ENCODE assay signal across 15 cellular contexts in the genomic region with DNA sequence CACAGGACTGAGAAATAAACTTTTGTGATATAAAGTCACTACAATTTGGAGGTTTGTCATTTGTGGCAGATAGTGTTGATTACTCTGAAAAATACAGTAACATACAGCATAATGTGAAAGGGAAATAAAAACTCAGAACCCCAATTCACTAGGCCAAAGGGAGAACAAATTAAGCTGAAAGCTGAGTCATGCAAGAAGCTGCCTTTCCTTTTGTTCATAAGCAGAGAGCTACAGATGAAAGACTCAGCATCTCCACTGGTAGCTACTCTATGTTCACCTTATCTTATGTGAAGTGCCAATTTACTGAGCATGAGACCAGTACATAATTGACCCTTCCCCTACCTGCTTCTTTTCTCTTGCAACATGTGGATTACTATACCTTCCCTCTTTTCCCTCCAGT. TPM values are rescaled to one million over a fixed set of nuclear protein-coding genes. Genes with fewer than 3 reads are reported as not detected.
DNase-seq lines count a peak whose midpoint lies in the region; ATAC-seq, FAIRE-seq and TF ChIP-seq lines count a peak whose summit lies in the region.
"Had no signal": no experiment of that assay in that cellular context is flagged by ENCODE, and none has a peak within 500 bp of the region (broad histone marks: within the 10 kb centered on the region; RNA-seq: fewer than 3 reads in every experiment).

No MANE protein-coding gene starts in this region.

- H3K36me3 ChIP-seq in K562 (ENCODE audit: control insufficient read depth, insufficient read depth, low read length): no peaks in the 10 kb centered on the region

- no peak for TF ChIP-seq EP300 in K562 (IDR thresholded peaks at IDR 0.05; ENCODE audit: low read length)

- H3K27ac ChIP-seq in K562 (ENCODE audit: extremely low read depth, low read depth, low read length): no peak overlapping the region
- H3K27ac ChIP-seq: HL-60 had no signal

- TF ChIP-seq POLR2A in K562 (conservative IDR thresholded peaks at IDR 0.05): no peak

- BruUV-seq in K562 (replicated peaks; lab: Mats Ljungman, UMichigan): no TSS peak

- H4K20me1 ChIP-seq in K562 (replicated peaks; ENCODE audit: control insufficient read depth, insufficient read depth, low read length): no peaks in the 10 kb centered on the region

- in situ Hi-C loops in K562 (cut with MboI): no loop called here

- H3K27me3 ChIP-seq in K562 (ENCODE audit: control insufficient read depth in 2 of 2, insufficient read depth in 2 of 2, low read length in 2 of 2): no peaks in the 10 kb centered on the region

- no peaks in the 10 kb centered on the region for H3K9me1 ChIP-seq in K562 (ENCODE audit: control insufficient read depth, insufficient read depth, low read length)

- H3K4me1 ChIP-seq in K562 (replicated peaks in 1 of 2; ENCODE audit: control insufficient read depth in 2 of 2, insufficient read depth in 2 of 2, low read length in 2 of 2): peaks cover 0 to 7% of the 10 kb centered on the region in 2 experiments; a peak in 2 of 5 replicates

- H3K79me2 ChIP-seq in K562 (ENCODE audit: control insufficient read depth, insufficient read depth, low read length): no peaks in the 10 kb centered on the region

- no peak for TF ChIP-seq RAD21 in K562 (CRISPR knock-in tag; conservative IDR thresholded peaks at IDR 0.05 in 1 of 2, IDR thresholded peaks at IDR 0.05 in 1 of 2)

- H3K9me3 ChIP-seq in K562 (replicated peaks; ENCODE audit: control insufficient read depth, insufficient read depth, low read depth, low read length): no peaks in the 10 kb centered on the region; the same call in 1 of the 2 replicates

- no peak for FAIRE-seq in K562 (lab: Jason Lieb, UNC)
- FAIRE-seq: D721Med, islet of Langerhans had no signal

- intact Hi-C loops in K562 (cut with micrococcal nuclease): no loop called here

- POLR2A ChIA-PET in K562 (lab: Yijun Ruan, JAX): interaction anchor here (0.7 to 1.0 kb wide), 2 partner anchors 13 to 549 kb away, joined by 3 to 4 read pairs; no protein-coding TSS in a partner anchor

- no peak overlapping the region for H3K9ac ChIP-seq in K562 (ENCODE audit: insufficient read depth in 1 of 2, low read depth in 2 of 2, low read length in 2 of 2)

- ATAC-seq in K562: peak; percentile 32; the same call in 1 of the 3 replicates
- ATAC-seq in HG03196 (IDR thresholded peaks at IDR 0.05; ENCODE audit: unreplicated experiment): no peak
- ATAC-seq: activated CD8-positive, alpha-beta T cell treated with anti-CD3 and anti-CD28 coated beads for 36 hours; T-helper 17 cell had no signal

- no peak overlapping the region for H3K4me3 ChIP-seq in K562

- CTCF ChIA-PET in K562 (lab: Yijun Ruan, JAX; ENCODE audit: low intra/inter-chr PET ratio): no interaction called here

- H3K4me2 ChIP-seq in K562 (ENCODE audit: insufficient read depth, low read length): no peak overlapping the region

- DNase-seq in DMS53 (lab: John Stamatoyannopoulos, UW) (peak; percentile 20), DMS53 treated with DMSO at 0.1 percent for 48 hours (lab: John Stamatoyannopoulos, UW; ENCODE audit: unreplicated experiment) (no peak), LoVo (ENCODE audit: low spot score) (peak; percentile 42), K562 (ENCODE audit: extremely low read depth in 1 of 4, low spot score in 3 of 4) (no peak), myocyte (ENCODE audit: low read depth) (peak; percentile 14), NCI-H345 treated with DMSO at 0.1 percent for 48 hours (lab: John Stamatoyannopoulos, UW; ENCODE audit: unreplicated experiment) (no peak), HUDEP-2 (lab: John Stamatoyannopoulos, UW; ENCODE audit: unreplicated experiment in 76 of 76) (no peak)
- DNase-seq: 8988T; activated CD8-positive, alpha-beta T cell treated with anti-CD3 and anti-CD28 coated beads for 36 hours; stimulated activated CD4-positive, alpha-beta T cell treated with anti-CD3 and anti-CD28 coated beads, Interleukin-15, amount 100 ng/mL, for 24 hours; T-helper 17 cell had no signal

- H2AFZ ChIP-seq in K562 (ENCODE audit: low read depth, low read length): peak overlapping the region; percentile 80

- TF ChIP-seq CTCF in K562 (IDR thresholded peaks at IDR 0.05 in 2 of 3, conservative IDR thresholded peaks at IDR 0.05 in 1 of 3; ENCODE audit: insufficient read depth in 2 of 3, low read depth in 1 of 3, low read length in 3 of 3): no peak

TF ChIP-seq in K562, 482 proteins besides CTCF, POLR2A, EP300 and RAD21 (continues in another document):
- peak; percentile 14; the same call in 1 of the 2 replicates for TF ChIP-seq ATF3 (IDR thresholded peaks at IDR 0.05)
- no peak for TF ChIP-seq ATF3 (CRISPR knock-in tag; conservative IDR thresholded peaks at IDR 0.05)
- no peak for TF ChIP-seq CEBPG (CRISPR knock-in tag; IDR thresholded peaks at IDR 0.05)
- no peak for TF ChIP-seq CEBPG (tag; conservative IDR thresholded peaks at IDR 0.05 in 1 of 2, IDR thresholded peaks at IDR 0.05 in 1 of 2)
- TF ChIP-seq ZNF507 (tag; conservative IDR thresholded peaks at IDR 0.05): no peak
- no peak for TF ChIP-seq ILK (tag; IDR thresholded peaks at IDR 0.05; ENCODE audit: borderline replicate concordance, low read depth)
- no peak for TF ChIP-seq ZNF511 (CRISPR knock-in tag; IDR thresholded peaks at IDR 0.05)
- no peak for TF ChIP-seq TSC22D4 (tag; IDR thresholded peaks at IDR 0.05)
- TF ChIP-seq MYNN (IDR thresholded peaks at IDR 0.05): no peak
- TF ChIP-seq MYNN (CRISPR knock-in tag; IDR thresholded peaks at IDR 0.05): no peak
- TF ChIP-seq YBX1 (IDR thresholded peaks at IDR 0.05): no peak
- peak; percentile 87 for TF ChIP-seq MAFG (tag; conservative IDR thresholded peaks at IDR 0.05)
- no peak for TF ChIP-seq RCOR1 (IDR thresholded peaks at IDR 0.05; ENCODE audit: borderline replicate concordance in 1 of 2, low read depth in 2 of 2, low read length in 2 of 2)
- no peak for TF ChIP-seq RBM34 (IDR thresholded peaks at IDR 0.05; ENCODE audit: borderline replicate concordance, insufficient read depth, low read length)
- no peak for TF ChIP-seq TAL1 (IDR thresholded peaks at IDR 0.05)
- TF ChIP-seq MAFF (IDR thresholded peaks at IDR 0.05; ENCODE audit: low read length): peak; percentile 58; the same call in 1 of the 2 replicates
- TF ChIP-seq GABPA (tag; conservative IDR thresholded peaks at IDR 0.05; ENCODE audit: low read depth): no peak

RNA-seq across cellular contexts. Expression of gene SLTM, which starts 19.3 kb away (rescaled TPM):
- 135 and 417 TPM in 2 replicates for total RNA-seq in K562 (2011; cell fraction: chromatin; rRNA removed; ENCODE audit: low replicate concordance)
- total RNA-seq in K562 (2011; cell fraction: nucleolus; rRNA removed): 73.4 and 74.5 TPM in 2 replicates
- 136 and 183 TPM in 2 replicates for total RNA-seq in K562 (2011; cell fraction: nucleoplasm; rRNA removed)
- 113 and 118 TPM in 2 replicates for total RNA-seq in K562 (2014; rRNA removed)
- total RNA-seq in K562 (2014; rRNA removed; fragmentation: Illumina TruSeq; extraction: Trizol): 136 TPM in 2 replicates
- 154 and 163 TPM in 2 replicates for total RNA-seq in K562 (2015; rRNA removed; fragmentation: Illumina TruSeq; extraction: Trizol)
- 72.1 and 76.5 TPM in 2 replicates for total RNA-seq in K562 (2021)
- 38.6 and 39.5 TPM in 2 replicates for polyA plus RNA-seq in K562 (2011; rRNA removed)
- 11.6 and 18.9 TPM in 2 replicates for polyA plus RNA-seq in K562 (2011; cell fraction: cytosol; rRNA removed)
- 114 and 120 TPM in 2 replicates for polyA plus RNA-seq in K562 (2011; cell fraction: nucleus; rRNA removed)
- polyA plus RNA-seq in K562 (2012): 88.1 and 95.6 TPM in 2 replicates
- polyA plus RNA-seq in K562 (2014; fragmentation: Illumina TruSeq; extraction: Trizol): 107 and 132 TPM in 2 replicates
- polyA plus RNA-seq in K562 (2014; fragmentation: Nextera tagmentation; extraction: Ambion mirVana): 10 to 100 TPM; 61.4 to 69.7 TPM
- 99.3 and 102 TPM in 2 replicates for polyA plus RNA-seq in K562 (2014; rRNA removed)
- polyA minus RNA-seq in K562 (2011; rRNA and poly(A)+ RNA removed): 72.6 and 90.1 TPM in 2 replicates
- polyA minus RNA-seq in K562 (2011; cell fraction: cytosol; rRNA and poly(A)+ RNA removed): 28.4 and 34.2 TPM in 2 replicates
- 94.8 and 155 TPM in 2 replicates for polyA minus RNA-seq in K562 (2011; cell fraction: nucleus; rRNA and poly(A)+ RNA removed)
- 46.3 and 71.0 TPM in 2 replicates for total RNA-seq in myocyte
- 33.5 TPM for polyA plus RNA-seq in myocyte (2012)

RNA-seq across cellular contexts. Expression of gene RNF111, which starts 34.7 kb away (rescaled TPM):
- total RNA-seq in K562 (2011; cell fraction: chromatin; rRNA removed; ENCODE audit: low replicate concordance): 50.0 and 114 TPM in 2 replicates
- total RNA-seq in K562 (2011; cell fraction: nucleolus; rRNA removed): 27.3 and 36.6 TPM in 2 replicates
- 42.4 and 45.5 TPM in 2 replicates for total RNA-seq in K562 (2011; cell fraction: nucleoplasm; rRNA removed)
- total RNA-seq in K562 (2014; rRNA removed): 9.5 and 14.0 TPM in 2 replicates
- total RNA-seq in K562 (2014; rRNA removed; fragmentation: Illumina TruSeq; extraction: Trizol): 14.4 and 20.6 TPM in 2 replicates
- total RNA-seq in K562 (2015; rRNA removed; fragmentation: Illumina TruSeq; extraction: Trizol): 15.8 and 18.7 TPM in 2 replicates
- total RNA-seq in K562 (2021): 21.4 and 26.0 TPM in 2 replicates
- 22.8 and 32.9 TPM in 2 replicates for polyA plus RNA-seq in K562 (2011; rRNA removed)
- 17.7 and 22.8 TPM in 2 replicates for polyA plus RNA-seq in K562 (2011; cell fraction: cytosol; rRNA removed)
- 44.1 and 50.0 TPM in 2 replicates for polyA plus RNA-seq in K562 (2011; cell fraction: nucleus; rRNA removed)
- 13.6 and 17.5 TPM in 2 replicates for polyA plus RNA-seq in K562 (2012)
- polyA plus RNA-seq in K562 (2014; fragmentation: Illumina TruSeq; extraction: Trizol): 14.5 and 15.2 TPM in 2 replicates
- polyA plus RNA-seq in K562 (2014; fragmentation: Nextera tagmentation; extraction: Ambion mirVana): 1 to 10 TPM; 7.9 to 8.5 TPM
- polyA plus RNA-seq in K562 (2014; rRNA removed): 9.4 and 11.2 TPM in 2 replicates
- polyA minus RNA-seq in K562 (2011; rRNA and poly(A)+ RNA removed): 66.5 and 82.2 TPM in 2 replicates
- 27.5 and 33.1 TPM in 2 replicates for polyA minus RNA-seq in K562 (2011; cell fraction: cytosol; rRNA and poly(A)+ RNA removed)
- 43.5 and 49.8 TPM in 2 replicates for polyA minus RNA-seq in K562 (2011; cell fraction: nucleus; rRNA and poly(A)+ RNA removed)
- 16.1 and 17.7 TPM in 2 replicates for total RNA-seq in myocyte
- 14.0 TPM for polyA plus RNA-seq in myocyte (2012)

Comparison
In these comparisons a context has a peak if more than half of its experiments do, and no peak if none do; other contexts are left out.
1. DNase-seq: peak in DMS53 (single experiment), LoVo (single experiment) and myocyte (single experiment); none in DMS53 treated with DMSO at 0.1 percent for 48 hours (single experiment), K562 (0 of 4), NCI-H345 treated with DMSO at 0.1 percent for 48 hours (single experiment) and HUDEP-2 (0 of 76).